8 cellular contexts compared by ENCODE assay signal in the genomic region with DNA sequence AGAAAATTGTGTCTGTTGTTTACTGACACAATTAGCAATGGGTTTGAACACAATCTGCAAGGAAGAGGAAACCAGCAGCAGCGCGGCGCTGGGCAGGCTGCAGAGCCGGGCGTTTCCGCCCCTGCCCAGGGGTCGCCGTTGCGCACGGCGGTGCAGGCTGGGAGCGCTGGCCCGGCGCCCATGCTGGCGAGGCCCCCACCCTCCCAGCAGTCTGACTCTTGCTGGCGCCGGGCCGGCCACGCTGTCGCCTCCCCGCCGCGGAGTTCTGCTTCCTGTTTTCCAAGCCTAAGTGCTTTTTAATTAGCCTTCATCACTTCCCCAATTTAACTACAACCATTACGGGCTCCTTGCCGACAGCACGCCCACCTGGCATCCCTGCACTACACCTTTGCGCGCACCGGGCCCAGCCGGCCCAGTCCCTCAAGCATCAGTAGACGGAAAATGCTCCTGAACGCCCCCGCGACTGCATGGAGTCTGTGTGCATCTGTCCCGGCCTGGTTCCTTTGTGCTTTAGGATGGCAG.
DNase-seq lines count a peak whose midpoint lies in the region; ATAC-seq and TF ChIP-seq lines count a peak whose summit lies in the region.

No MANE protein-coding gene starts in this region.

- intact Hi-C loops in Caco-2 (cut with micrococcal nuclease; ENCODE audit: unreplicated experiment): loop anchor here (5.0 kb wide), 1 partner anchor 90 kb away; no protein-coding TSS in a partner anchor

- peak overlapping the region; percentile 95 for H2AFZ ChIP-seq in neural progenitor cell (replicated peaks)

- H3K9me3 Mint-ChIP-seq in Caco-2 (ENCODE audit: unreplicated experiment): no peaks in the 10 kb centered on the region
- H3K9me3 Mint-ChIP-seq in activated T-cell treated with anti-CD3 and anti-CD28 coated beads, Interleukin-2, amount 50 U/mL, for 24 hours: no peaks in the 10 kb centered on the region
- H3K9me3 Mint-ChIP-seq in neural progenitor cell: peaks cover 30% of the 10 kb centered on the region

- POLR2A ChIA-PET in Caco-2 (lab: Charles Lee): no interaction called here

- TF ChIP-seq CTCF in Caco-2 (IDR thresholded peaks at IDR 0.05; ENCODE audit: insufficient read depth in 1 of 2, low read depth in 1 of 2, low read length in 1 of 2, severe bottlenecking in 1 of 2, unreplicated experiment in 1 of 2): no peak
- peak; percentile 20 for TF ChIP-seq CTCF in neural progenitor cell (IDR thresholded peaks at IDR 0.05)

- H3K9ac ChIP-seq in neural progenitor cell: no peak overlapping the region

- H3K4me1 ChIP-seq in Caco-2 (no peaks in the 10 kb centered on the region), neural progenitor cell (peaks cover 9% of the 10 kb centered on the region)

- H4K20me1 ChIP-seq in neural progenitor cell (ENCODE audit: low read depth): no peaks in the 10 kb centered on the region

- H3K4me3 ChIP-seq in Caco-2 (ENCODE audit: low read depth, low read length) (peak overlapping the region; percentile 24), neural progenitor cell (peak overlapping the region; percentile 34)

- H3K27me3 ChIP-seq in Caco-2 (replicated peaks; ENCODE audit: control insufficient read depth, insufficient read depth, low read length): no peaks in the 10 kb centered on the region
- no peaks in the 10 kb centered on the region for H3K27me3 ChIP-seq in neural progenitor cell

- H3K9me3 ChIP-seq in Caco-2: no peaks in the 10 kb centered on the region
- H3K9me3 ChIP-seq in neural progenitor cell (ENCODE audit: low read depth): no peaks in the 10 kb centered on the region

- H3K36me3 Mint-ChIP-seq in Caco-2 (ENCODE audit: insufficient read depth, unreplicated experiment): no peaks in the 10 kb centered on the region
- no peaks in the 10 kb centered on the region for H3K36me3 Mint-ChIP-seq in activated T-cell treated with anti-CD3 and anti-CD28 coated beads, Interleukin-2, amount 50 U/mL, for 24 hours (ENCODE audit: low read depth)
- H3K36me3 Mint-ChIP-seq in neural progenitor cell: peaks cover 2% of the 10 kb centered on the region

- H3K36me3 ChIP-seq in Caco-2 (ENCODE audit: control insufficient read depth, insufficient read depth, low read length) (no peaks in the 10 kb centered on the region), neural progenitor cell (no peaks in the 10 kb centered on the region)

- H3K4me1 Mint-ChIP-seq in Caco-2 (ENCODE audit: low read depth, unreplicated experiment) (peaks cover 7% of the 10 kb centered on the region), neural progenitor cell (peaks cover 12% of the 10 kb centered on the region)
- peaks cover 12% of the 10 kb centered on the region for H3K4me1 Mint-ChIP-seq in activated T-cell treated with anti-CD3 and anti-CD28 coated beads, Interleukin-2, amount 50 U/mL, for 24 hours (ENCODE audit: low read depth)

- H3K27ac ChIP-seq in neural progenitor cell: no peak overlapping the region

- H3K4me3 Mint-ChIP-seq in Caco-2 (ENCODE audit: unreplicated experiment) (peak overlapping the region; percentile 69), neural progenitor cell (peak overlapping the region; percentile 78)
- peak overlapping the region; percentile 59 for H3K4me3 Mint-ChIP-seq in activated T-cell treated with anti-CD3 and anti-CD28 coated beads, Interleukin-2, amount 50 U/mL, for 24 hours

- no TSS peak for BruUV-seq in Caco-2 (replicated peaks; lab: Mats Ljungman, UMichigan)

- no peaks in the 10 kb centered on the region for H3K79me2 ChIP-seq in neural progenitor cell (ENCODE audit: low read depth)

- H3K27me3 Mint-ChIP-seq in Caco-2 (ENCODE audit: insufficient read depth, unreplicated experiment) (peaks cover 23% of the 10 kb centered on the region), neural progenitor cell (ENCODE audit: insufficient read depth, low read depth) (peaks cover 3% of the 10 kb centered on the region)
- peaks cover 59% of the 10 kb centered on the region for H3K27me3 Mint-ChIP-seq in activated T-cell treated with anti-CD3 and anti-CD28 coated beads, Interleukin-2, amount 50 U/mL, for 24 hours

- H3K4me2 ChIP-seq in neural progenitor cell: peak overlapping the region; percentile 68

- peak in 1 of 2 experiments; percentile 25 for DNase-seq in Caco-2
- peak; percentile 91 for DNase-seq in NCI-H2081 treated with DMSO at 0.1 percent for 48 hours (lab: John Stamatoyannopoulos, UW)
- DNase-seq in activated T-cell treated with anti-CD3 and anti-CD28 coated beads, Interleukin-2, amount 50 U/mL, for 24 hours: peak; percentile 35
- DNase-seq in glomerular visceral epithelial cell (ENCODE audit: extremely low spot score): peak; percentile 2
- peak; percentile 60 for DNase-seq in neural progenitor cell (ENCODE audit: low spot score)

- no peaks in the 10 kb centered on the region for H3F3A ChIP-seq in neural progenitor cell (ENCODE audit: low read depth)

- CTCF ChIA-PET in Caco-2 (lab: Charles Lee): no interaction called here

- ATAC-seq in GM21786 (IDR thresholded peaks at IDR 0.05; ENCODE audit: unreplicated experiment): peak; percentile 45
- no peak for ATAC-seq in GM18519 (IDR thresholded peaks at IDR 0.05; ENCODE audit: low FRiP score, unreplicated experiment)
- ATAC-seq in GM19455 (IDR thresholded peaks at IDR 0.05; ENCODE audit: unreplicated experiment): no peak

- H3K27ac Mint-ChIP-seq in Caco-2 (ENCODE audit: unreplicated experiment) (no peak overlapping the region), neural progenitor cell (peak overlapping the region; percentile 58)
- no peak overlapping the region for H3K27ac Mint-ChIP-seq in activated T-cell treated with anti-CD3 and anti-CD28 coated beads, Interleukin-2, amount 50 U/mL, for 24 hours
